In the genomic region with DNA sequence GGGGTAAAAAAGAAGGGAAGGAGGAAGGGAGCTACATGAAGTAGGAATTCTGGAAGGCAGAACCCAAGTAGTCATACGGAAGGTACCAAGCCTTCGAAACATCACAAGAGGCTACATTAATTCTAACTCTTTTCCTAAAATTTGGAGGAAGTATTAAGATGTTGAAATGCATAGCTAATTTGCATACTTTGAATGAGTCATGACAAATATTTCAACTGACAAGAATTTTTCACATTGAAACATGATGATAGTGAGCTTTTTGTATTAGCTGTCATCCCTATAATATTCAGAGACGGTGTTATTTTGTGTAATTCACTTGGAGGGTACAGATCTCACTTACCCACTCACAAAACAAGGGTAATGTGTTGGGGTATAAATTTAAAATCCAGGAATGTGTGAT, we compare ENCODE assay signal across 24 cellular contexts. TPM values are rescaled to one million over a fixed set of nuclear protein-coding genes. Genes with fewer than 3 reads are reported as not detected.
DNase-seq lines count a peak whose midpoint lies in the region; ATAC-seq and TF ChIP-seq lines count a peak whose summit lies in the region.
"Had no signal": no experiment of that assay in that cellular context is flagged by ENCODE, and none has a peak within 500 bp of the region (broad histone marks: within the 10 kb centered on the region; RNA-seq: fewer than 3 reads in every experiment).

No MANE protein-coding gene starts in this region.

- H3K27me3 ChIP-seq in A673 (replicated peaks; ENCODE audit: insufficient read depth, low read depth, low read length, poor library complexity): no peaks in the 10 kb centered on the region
- H3K27me3 ChIP-seq in adipocyte (replicated peaks; ENCODE audit: control insufficient read depth, insufficient read depth, low read length): no peaks in the 10 kb centered on the region
- no peaks in the 10 kb centered on the region for H3K27me3 ChIP-seq in heart left ventricle

- H3K36me3 ChIP-seq in A673 (ENCODE audit: insufficient read depth, low read length, poor library complexity, severe bottlenecking) (no peaks in the 10 kb centered on the region), adipocyte (ENCODE audit: control insufficient read depth, insufficient read depth, low read length, severe bottlenecking) (no peaks in the 10 kb centered on the region), heart left ventricle (no peaks in the 10 kb centered on the region)
- H3K36me3 ChIP-seq: thoracic aorta had no signal

- DNase-seq in A673 (ENCODE audit: low spot score): peak; percentile 9
- DNase-seq in EH (ENCODE audit: low read depth): peak; percentile 67
- peak; percentile 69 for DNase-seq in adipocyte (ENCODE audit: low read depth)
- DNase-seq in fibroblast of pulmonary artery (ENCODE audit: low read depth): peak; percentile 57
- no peak for DNase-seq in NCI-H2081 treated with DMSO at 0.1 percent for 48 hours (lab: John Stamatoyannopoulos, UW)
- no peak for DNase-seq in heart left ventricle
- DNase-seq in hippocampal formation (lab: John Stamatoyannopoulos, UW): no peak
- DNase-seq: ACHN; NCI-H1436; NCI-H2171; NCI-H69; nucleus accumbens; stimulated activated CD4-positive, alpha-beta T cell treated with anti-CD3 and anti-CD28 coated beads, Interleukin-15, amount 100 ng/mL, for 24 hours; T-helper 2 cell had no signal

- no peak overlapping the region for H3K4me3 ChIP-seq in A673 (ENCODE audit: low read depth, low read length, poor library complexity, severe bottlenecking)
- H3K4me3 ChIP-seq in adipocyte (ENCODE audit: low read length): no peak overlapping the region
- no peak overlapping the region for H3K4me3 ChIP-seq in fibroblast of pulmonary artery (replicated peaks; ENCODE audit: low read depth, low read length)
- no peak overlapping the region for H3K4me3 ChIP-seq in heart left ventricle
- H3K4me3 ChIP-seq: coronary artery, GM23338, thoracic aorta had no signal

- H3K9ac ChIP-seq in adipocyte (ENCODE audit: low read length): no peak overlapping the region

- no peak overlapping the region for H3K27ac ChIP-seq in A673 (ENCODE audit: low read depth, low read length, poor library complexity, severe bottlenecking)
- no peak overlapping the region for H3K27ac ChIP-seq in heart left ventricle
- H3K27ac ChIP-seq: coronary artery, thoracic aorta, VCaP had no signal

- intact Hi-C loops in A673 (cut with micrococcal nuclease; ENCODE audit: unreplicated experiment): no loop called here
- intact Hi-C loops in heart left ventricle (cut with DNase I): no loop called here

- WGBS in heart left ventricle, 4 donors: 89 to 93% (median 89%) methylated on average over 3 of the region's 3 CpGs

- no peak for TF ChIP-seq CTCF in A673 (conservative IDR thresholded peaks at IDR 0.05; ENCODE audit: low read depth, low read length)
- no peak for TF ChIP-seq CTCF in fibroblast of pulmonary artery (IDR thresholded peaks at IDR 0.05; ENCODE audit: low read length, missing control alignments)
- TF ChIP-seq CTCF in heart left ventricle (IDR thresholded peaks at IDR 0.05): no peak

- BruUV-seq in A673 (replicated peaks; lab: Mats Ljungman, UMichigan): no TSS peak

- ATAC-seq in heart left ventricle (no peak), GM21367 (IDR thresholded peaks at IDR 0.05; ENCODE audit: unreplicated experiment) (no peak)
- ATAC-seq: GM23338; stimulated activated effector memory CD8-positive, alpha-beta T cell treated with anti-CD3 and anti-CD28 coated beads, Interleukin-12 subunit alpha, Interleukin-12 subunit beta, amount 100 ng/mL, for 72 hours had no signal

- CTCF ChIA-PET in A673 (lab: Charles Lee): no interaction called here

- H3K9me3 ChIP-seq in A673 (ENCODE audit: low read depth, low read length, poor library complexity, severe bottlenecking): no peaks in the 10 kb centered on the region
- H3K9me3 ChIP-seq in adipocyte (ENCODE audit: control insufficient read depth, low read length): no peaks in the 10 kb centered on the region
- peaks cover 0 to 7% (median 0%) of the 10 kb centered on the region in 12 donors for H3K9me3 ChIP-seq in heart left ventricle
- H3K9me3 ChIP-seq: thoracic aorta had no signal

- no peak for TF ChIP-seq POLR2A in heart left ventricle (IDR thresholded peaks at IDR 0.05)

- POLR2A ChIA-PET in A673 (lab: Charles Lee; ENCODE audit: low non-redundant PET): interaction anchor here (0.6 to 0.7 kb wide), 2 partner anchors 377 to 622 kb away, joined by 3 to 4 read pairs; no protein-coding TSS in a partner anchor

- H3K4me1 ChIP-seq in A673 (ENCODE audit: insufficient read depth, low read length, poor library complexity, severe bottlenecking) (peaks cover 5% of the 10 kb centered on the region), adipocyte (ENCODE audit: control insufficient read depth, insufficient read depth, low read length) (peaks cover 32% of the 10 kb centered on the region), heart left ventricle (peaks cover 0 to 35% (median 0%) of the 10 kb centered on the region in 12 donors)

RNA-seq across cellular contexts. Expression of gene ACOD1, which starts 9.1 kb away (rescaled TPM):
- total RNA-seq in A673 (2021) (not detected in 2 replicates), heart left ventricle (under 1 TPM in 1 of 9 donors, not detected in 8; 0.91 TPM)
- polyA plus RNA-seq in heart left ventricle: not detected
- total RNA-seq: Daoy, GM23338, HT1080, lower leg skin, SK-MEL-5, thoracic aorta had no signal
- polyA plus RNA-seq: GM23338 had no signal

RNA-seq across cellular contexts. Expression of gene CLN5, which starts 52.7 kb away (rescaled TPM):
- 12.4 and 13.7 TPM in 2 replicates for total RNA-seq in A673 (2021)
- 10 to 100 TPM; 12.3 to 19.1 (median 15.9) TPM for total RNA-seq in heart left ventricle
- polyA plus RNA-seq in heart left ventricle: 10 to 100 TPM; 11.8 to 18.2 TPM

RNA-seq across cellular contexts. Expression of gene KCTD12, which starts 53.0 kb away (rescaled TPM):
- total RNA-seq in A673 (2021) (1.9 and 3.5 TPM in 2 replicates), heart left ventricle (10 to 100 TPM; 29.5 to 84.4 (median 44.1) TPM)
- 10 to 100 TPM; 10.1 to 21.7 TPM for polyA plus RNA-seq in heart left ventricle

Comparison
In these comparisons a context has a peak if more than half of its experiments do, and no peak if none do; other contexts are left out.
1. DNase-seq: peak in A673 (single experiment), EH (single experiment), adipocyte (single experiment) and fibroblast of pulmonary artery (single experiment); none in NCI-H2081 treated with DMSO at 0.1 percent for 48 hours (single experiment), heart left ventricle (0 of 5) and hippocampal formation (0 of 2).